Comparison of ENCODE assay signal across 16 cellular contexts in genomic region chr6:125924697-125925358, GRCh38. TPM values are rescaled to one million over a fixed set of nuclear protein-coding genes. Genes with fewer than 3 reads are reported as not detected.
DNase-seq lines count a peak whose midpoint lies in the region; ATAC-seq and TF ChIP-seq lines count a peak whose summit lies in the region.
"Had no signal": no experiment of that assay in that cellular context is flagged by ENCODE, and none has a peak within 500 bp of the region (broad histone marks: within the 10 kb centered on the region; RNA-seq: fewer than 3 reads in every experiment).

No MANE protein-coding gene starts in this region.

- H3K9me3 Mint-ChIP-seq in effector memory CD8-positive, alpha-beta T cell: no peaks in the 10 kb centered on the region
- H3K9me3 Mint-ChIP-seq: GM23338 had no signal

- H3K4me3 Mint-ChIP-seq in effector memory CD8-positive, alpha-beta T cell: no peak overlapping the region
- H3K4me3 Mint-ChIP-seq: GM23338 had no signal

- POLR2A ChIA-PET in OCI-LY7 (lab: Charles Lee): interaction anchor here (0.8 to 1.7 kb wide), 2 partner anchors 11 to 20 kb away, joined by 4 to 7 read pairs; no protein-coding TSS in a partner anchor

- H3K4me3 ChIP-seq in left ventricle myocardium inferior: no peak overlapping the region
- peak overlapping the region; percentile 36 for H3K4me3 ChIP-seq in Loucy (ENCODE audit: low read length, poor library complexity, severe bottlenecking)
- no peak overlapping the region for H3K4me3 ChIP-seq in upper lobe of right lung
- H3K4me3 ChIP-seq in OCI-LY7 (ENCODE audit: low read depth, low read length, poor library complexity, severe bottlenecking): no peak overlapping the region
- H3K4me3 ChIP-seq: colonic mucosa, GM23338, left lung, SJSA1 had no signal

- TF ChIP-seq CTCF in left ventricle myocardium inferior (IDR thresholded peaks at IDR 0.05; ENCODE audit: borderline replicate concordance): no peak
- no peak for TF ChIP-seq CTCF in Loucy (conservative IDR thresholded peaks at IDR 0.05; ENCODE audit: low read length)
- no peak for TF ChIP-seq CTCF in upper lobe of right lung (IDR thresholded peaks at IDR 0.05)
- no peak for TF ChIP-seq CTCF in OCI-LY7 (conservative IDR thresholded peaks at IDR 0.05; ENCODE audit: low read length)

- ATAC-seq in left cardiac atrium: no peak
- no peak for ATAC-seq in effector memory CD8-positive, alpha-beta T cell (replicated peaks)
- ATAC-seq in upper lobe of right lung: peak; percentile 33
- ATAC-seq: GM23338 had no signal

- H2AFZ ChIP-seq in Loucy (ENCODE audit: low read length) (no peak overlapping the region), OCI-LY7 (ENCODE audit: low read length) (no peak overlapping the region)
- H2AFZ ChIP-seq: GM23338 had no signal

- DNase-seq in left ventricle myocardium inferior (no peak), left cardiac atrium (no peak), upper lobe of right lung (no peak), OCI-LY7 (ENCODE audit: low spot score) (no peak), activated gamma-delta T cell treated with Interleukin-2 at 50 U/mL for 16 hours (no peak), GF-D8 (lab: John Stamatoyannopoulos, UW) (no peak)
- DNase-seq in effector memory CD8-positive, alpha-beta T cell: no peak
- DNase-seq: activated CD4-positive, alpha-beta T cell treated with anti-CD3 and anti-CD28 coated beads, Interleukin-2, amount 50 U/mL, for 1 hour; colonic mucosa; foreskin melanocyte; left lung; NCI-H1048; NCI-H524 had no signal

- H3K36me3 ChIP-seq in left ventricle myocardium inferior (peaks cover 76% of the 10 kb centered on the region), Loucy (ENCODE audit: insufficient read depth, low read length) (peaks cover 49% of the 10 kb centered on the region; the same call in 1 of the 2 replicates), upper lobe of right lung (peaks cover 76% of the 10 kb centered on the region), OCI-LY7 (ENCODE audit: insufficient read depth, low read length) (peaks cover 81% of the 10 kb centered on the region)
- H3K36me3 ChIP-seq: colonic mucosa, SJSA1 had no signal

- H3K4me2 ChIP-seq in Loucy (ENCODE audit: low read depth, low read length, poor library complexity, severe bottlenecking): peak overlapping the region; percentile 65
- H3K4me2 ChIP-seq in OCI-LY7 (ENCODE audit: low read length): no peak overlapping the region
- H3K4me2 ChIP-seq: GM23338 had no signal

- H4K20me1 ChIP-seq in Loucy (ENCODE audit: insufficient read depth, low read length, poor library complexity, severe bottlenecking) (no peaks in the 10 kb centered on the region), OCI-LY7 (ENCODE audit: insufficient read depth, low read length) (no peaks in the 10 kb centered on the region)

- peaks cover 57% of the 10 kb centered on the region for H3K36me3 Mint-ChIP-seq in effector memory CD8-positive, alpha-beta T cell (ENCODE audit: insufficient read depth)

- no peaks in the 10 kb centered on the region for H3K79me2 ChIP-seq in Loucy (ENCODE audit: insufficient read depth, low read length)
- H3K79me2 ChIP-seq in OCI-LY7 (ENCODE audit: insufficient read depth, low read depth, low read length): no peaks in the 10 kb centered on the region

- H3F3A ChIP-seq in Loucy (ENCODE audit: low read depth): no peaks in the 10 kb centered on the region

- H3K9ac ChIP-seq in Loucy (ENCODE audit: low read depth, low read length, poor library complexity, severe bottlenecking): peak overlapping the region; percentile 56

- H3K9me3 ChIP-seq in left ventricle myocardium inferior (replicated peaks) (no peaks in the 10 kb centered on the region), Loucy (ENCODE audit: insufficient read depth, low read depth, low read length) (no peaks in the 10 kb centered on the region), upper lobe of right lung (no peaks in the 10 kb centered on the region), OCI-LY7 (ENCODE audit: low read length) (no peaks in the 10 kb centered on the region)
- H3K9me3 ChIP-seq: colonic mucosa, left lung, SJSA1 had no signal

- H3K27me3 Mint-ChIP-seq in effector memory CD8-positive, alpha-beta T cell: no peaks in the 10 kb centered on the region

- BruUV-seq in OCI-LY7 (replicated peaks; lab: Mats Ljungman, UMichigan): no TSS peak

- H3K27me3 ChIP-seq in left ventricle myocardium inferior (ENCODE audit: low read depth) (no peaks in the 10 kb centered on the region), Loucy (ENCODE audit: insufficient read depth, low read length, poor library complexity, severe bottlenecking) (no peaks in the 10 kb centered on the region), upper lobe of right lung (no peaks in the 10 kb centered on the region)
- H3K27me3 ChIP-seq: colonic mucosa, left lung, SJSA1 had no signal

- peaks cover 22% of the 10 kb centered on the region for H3K4me1 ChIP-seq in left ventricle myocardium inferior
- H3K4me1 ChIP-seq in Loucy (ENCODE audit: insufficient read depth, low read length, poor library complexity, severe bottlenecking): peaks cover 31% of the 10 kb centered on the region
- H3K4me1 ChIP-seq in upper lobe of right lung: peaks cover 12% of the 10 kb centered on the region
- no peaks in the 10 kb centered on the region for H3K4me1 ChIP-seq in OCI-LY7 (ENCODE audit: insufficient read depth, low read length, poor library complexity, severe bottlenecking)
- H3K4me1 ChIP-seq: SJSA1 had no signal

- intact Hi-C loops in left ventricle myocardium inferior (cut with micrococcal nuclease) (no loop called here), left cardiac atrium (cut with DNase I) (no loop called here), upper lobe of right lung (cut with DNase I) (no loop called here), OCI-LY7 (cut with micrococcal nuclease; ENCODE audit: unreplicated experiment) (no loop called here)

- CTCF ChIA-PET in OCI-LY7 (lab: Charles Lee; ENCODE audit: unreplicated experiment): no interaction called here

- H3K27ac ChIP-seq in left ventricle myocardium inferior (replicated peaks) (peak overlapping the region; percentile 27), upper lobe of right lung (no peak overlapping the region), OCI-LY7 (ENCODE audit: low read depth, low read length, poor library complexity, severe bottlenecking) (no peak overlapping the region)
- H3K27ac ChIP-seq: colonic mucosa, SJSA1 had no signal

- peak overlapping the region; percentile 29 to 46 for H3K27ac Mint-ChIP-seq in effector memory CD8-positive, alpha-beta T cell
- H3K27ac Mint-ChIP-seq: GM23338 had no signal

- H3K4me1 Mint-ChIP-seq in effector memory CD8-positive, alpha-beta T cell (ENCODE audit: low read depth in 2 of 2): peaks cover 0 to 4% of the 10 kb centered on the region in 2 donors
- H3K4me1 Mint-ChIP-seq: GM23338 had no signal

- H3K9me2 ChIP-seq in Loucy (replicated peaks; ENCODE audit: low read depth, low read length): no peaks in the 10 kb centered on the region
- H3K9me2 ChIP-seq in OCI-LY7 (ENCODE audit: insufficient read depth, low read length): no peaks in the 10 kb centered on the region

RNA-seq across cellular contexts. Expression of gene HINT3, which starts 31.7 kb away (rescaled TPM):
- 32.9 TPM for total RNA-seq in left ventricle myocardium inferior
- 10 to 100 TPM; 22.1 to 27.5 TPM for total RNA-seq in left cardiac atrium
- 27.9 TPM for total RNA-seq in upper lobe of right lung
- total RNA-seq in OCI-LY7 (2014; rRNA removed; shearing (Covaris generic)): 10.4 and 11.8 TPM in 2 replicates
- total RNA-seq in OCI-LY7 (2022): 10.6 and 12.1 TPM in 2 replicates
